Comparison of ENCODE assay signal across 1 cellular context in genomic region chr20:37384683-37385174, GRCh38.
A peak's percentile ranks its signal among the peaks of the same experiment; 100 is the strongest.
TF ChIP-seq lines count a peak whose summit lies in the region.

No MANE protein-coding gene starts in this region.

TF ChIP-seq in HepG2, 621 proteins besides CTCF, POLR2A, EP300 and RAD21 (continued from another document and continues in another):
- no peak for TF ChIP-seq DDIT3 (CRISPR knock-in tag; IDR thresholded peaks at IDR 0.05)
- no peak for TF ChIP-seq ARID3A (IDR thresholded peaks at IDR 0.05; ENCODE audit: low read depth, low read length)
- TF ChIP-seq CREB3 (CRISPR knock-in tag; IDR thresholded peaks at IDR 0.05) = no peak
- TF ChIP-seq CEBPG (CRISPR knock-in tag; IDR thresholded peaks at IDR 0.05) = no peak
- TF ChIP-seq KAT7 (CRISPR knock-in tag; IDR thresholded peaks at IDR 0.05; ENCODE audit: borderline replicate concordance) = peak; percentile 40; the same call in 1 of the 2 replicates
- no peak for TF ChIP-seq ZNF253 (CRISPR knock-in tag; IDR thresholded peaks at IDR 0.05; ENCODE audit: borderline replicate concordance)
- TF ChIP-seq U2AF1 (optimal IDR thresholded peaks at IDR 0.05; ENCODE audit: low read depth, low read length) = no peak
- no peak for TF ChIP-seq ZNF382 (CRISPR knock-in tag; IDR thresholded peaks at IDR 0.05; ENCODE audit: borderline replicate concordance)
- no peak for TF ChIP-seq HMGXB3 (CRISPR knock-in tag; IDR thresholded peaks at IDR 0.05; ENCODE audit: borderline replicate concordance)
- TF ChIP-seq SNAPC4 (CRISPR knock-in tag; IDR thresholded peaks at IDR 0.05) = no peak
- no peak for TF ChIP-seq ZNF280D (CRISPR knock-in tag; IDR thresholded peaks at IDR 0.05)
- no peak for TF ChIP-seq FOXM1 (CRISPR knock-in tag; IDR thresholded peaks at IDR 0.05)
- TF ChIP-seq CSRNP1 (CRISPR knock-in tag; IDR thresholded peaks at IDR 0.05) = no peak; the same call in 1 of the 2 replicates
- no peak for TF ChIP-seq ZNF710 (CRISPR knock-in tag; IDR thresholded peaks at IDR 0.05; ENCODE audit: borderline replicate concordance)
- TF ChIP-seq ZNF10 (CRISPR knock-in tag; IDR thresholded peaks at IDR 0.05; ENCODE audit: borderline replicate concordance, low read depth) = no peak
- TF ChIP-seq MXD3 (CRISPR knock-in tag; IDR thresholded peaks at IDR 0.05) = no peak; the same call in 1 of the 2 replicates
- TF ChIP-seq ATF6 (CRISPR knock-in tag; conservative IDR thresholded peaks at IDR 0.05) = no peak
- TF ChIP-seq TCF12 (IDR thresholded peaks at IDR 0.05) = no peak
- TF ChIP-seq TCF12 (CRISPR knock-in tag; IDR thresholded peaks at IDR 0.05) = no peak
- no peak for TF ChIP-seq ATAD3A (CRISPR knock-in tag; IDR thresholded peaks at IDR 0.05)
- TF ChIP-seq PRDM15 (CRISPR knock-in tag; IDR thresholded peaks at IDR 0.05) = no peak
- TF ChIP-seq SMARCE1 (IDR thresholded peaks at IDR 0.05; ENCODE audit: borderline replicate concordance) = no peak
- TF ChIP-seq SP2 (CRISPR knock-in tag; IDR thresholded peaks at IDR 0.05) = no peak
- TF ChIP-seq DNMT3B (CRISPR knock-in tag; conservative IDR thresholded peaks at IDR 0.05) = no peak
